In genomic region chr12:52126050-52126604, GRCh38 we compare ENCODE assay signal across 15 cellular contexts. TPM values are rescaled to one million over a fixed set of nuclear protein-coding genes. Genes with fewer than 3 reads are reported as not detected.
DNase-seq lines count a peak whose midpoint lies in the region; ATAC-seq, FAIRE-seq and TF ChIP-seq lines count a peak whose summit lies in the region.
"Had no signal": no experiment of that assay in that cellular context is flagged by ENCODE, and none has a peak within 500 bp of the region (broad histone marks: within the 10 kb centered on the region; RNA-seq: fewer than 3 reads in every experiment).

No MANE protein-coding gene starts in this region.

- no peaks in the 10 kb centered on the region for H4K20me1 ChIP-seq in H1 (replicated peaks in 1 of 2; ENCODE audit: control insufficient read depth in 1 of 2, insufficient read depth in 2 of 2, low read length in 2 of 2)

- WGBS in H1 (ENCODE audit: extremely low coverage in 1 of 2, insufficient coverage in 1 of 2, insufficient read length in 1 of 2, insufficient replicate concordance in 2 of 2, low coverage in 1 of 2, low lambda C conversion rate in 2 of 2, missing lambda C conversion rate in 1 of 2), 2 experiments = 73% methylated on average over 2 of the region's 2 CpGs; no CpG with 5 or more reads in 1 of the 2 experiments

- TF ChIP-seq CTCF in 22Rv1 (IDR thresholded peaks at IDR 0.05) (no peak), GM20000 (IDR thresholded peaks at IDR 0.05; ENCODE audit: extremely low read depth, missing control alignments) (no peak), H1 (IDR thresholded peaks at IDR 0.05; ENCODE audit: control extremely low read depth in 1 of 3, insufficient read depth in 1 of 3, low read depth in 1 of 3, low read length in 3 of 3) (no peak), D721Med (IDR thresholded peaks at IDR 0.05; ENCODE audit: insufficient read depth, missing control alignments) (no peak)

- H2BK120ac ChIP-seq in H1 (replicated peaks; ENCODE audit: low read depth, low read length) = peak overlapping the region; percentile 60

- H3K4ac ChIP-seq in H1 (replicated peaks; ENCODE audit: insufficient read length, low read depth, low read length) = peak overlapping the region; percentile 40

- H3K79me2 ChIP-seq in H1 (ENCODE audit: control insufficient read depth in 1 of 2, insufficient read depth in 2 of 2, low read length in 2 of 2) = no peaks in the 10 kb centered on the region

- peak overlapping the region; percentile 33 for H3K14ac ChIP-seq in H1 (ENCODE audit: insufficient read length)

- peak overlapping the region; percentile 96 for H2BK15ac ChIP-seq in H1 (ENCODE audit: low read length)

- no peaks in the 10 kb centered on the region for H3K9me3 ChIP-seq in H1 (ENCODE audit: insufficient read depth in 2 of 2, low read depth in 1 of 2, low read length in 1 of 2)
- H3K9me3 ChIP-seq in mucosa of rectum (ENCODE audit: control insufficient read depth in 2 of 2, low read length in 2 of 2) = no peaks in the 10 kb centered on the region

- peak overlapping the region; percentile 99 for H4K91ac ChIP-seq in H1 (replicated peaks; ENCODE audit: insufficient read length, low read length)

- H3K23me2 ChIP-seq in H1 (ENCODE audit: low read depth, low read length) = 0 out of 2 replicates have a peak, but pooled peaks cover 2% of the 10 kb centered on the region

- H3K79me1 ChIP-seq in H1 (ENCODE audit: low read depth, low read length) = no peaks in the 10 kb centered on the region

- peak overlapping the region; percentile 49 to 60 for H3K4me2 ChIP-seq in H1 (ENCODE audit: insufficient read depth in 1 of 2, low read depth in 2 of 2, low read length in 2 of 2)

- no peaks in the 10 kb centered on the region for H3K36me3 ChIP-seq in H1 (ENCODE audit: control insufficient read depth in 2 of 4, insufficient read depth in 4 of 4, low read length in 3 of 4)
- H3K36me3 ChIP-seq in mucosa of rectum (ENCODE audit: control insufficient read depth in 2 of 2, insufficient read depth in 2 of 2, low read length in 2 of 2) = no peaks in the 10 kb centered on the region

- H2BK20ac ChIP-seq in H1 (ENCODE audit: low read length) = peak overlapping the region; percentile 97

- H3K4me1 ChIP-seq in H1 (replicated peaks in 1 of 4; ENCODE audit: control insufficient read depth in 3 of 4, insufficient read depth in 4 of 4, low read length in 3 of 4) = peaks cover 23 to 50% (median 34%) of the 10 kb centered on the region in 4 experiments
- H3K4me1 ChIP-seq in mucosa of rectum (ENCODE audit: control insufficient read depth in 2 of 2, insufficient read depth in 2 of 2, low read length in 2 of 2) = peaks cover 0 to 5% of the 10 kb centered on the region in 2 donors

- CTCF ChIA-PET in H1 (lab: Charles Lee; ENCODE audit: partially characterized antibody) = interaction anchor here (0.6 to 12.6 kb wide), 17 partner anchors 8 to 754 kb away, joined by 3 to 338 read pairs (median 3); partner anchors contain the start of gene SMIM41

- peak overlapping the region; percentile 60 for H3K56ac ChIP-seq in H1 (replicated peaks; ENCODE audit: insufficient read length, low read depth, low read length)

- TF ChIP-seq EP300 in H1 (IDR thresholded peaks at IDR 0.05; ENCODE audit: borderline replicate concordance in 1 of 2, low read depth in 2 of 2, low read length in 2 of 2) = no peak

- no peak overlapping the region for H4K8ac ChIP-seq in H1 (ENCODE audit: extremely low read depth, insufficient read depth, low read length)

- H3K27ac ChIP-seq in 22Rv1 = peak overlapping the region; percentile 100
- H3K27ac ChIP-seq in H1 (ENCODE audit: low read depth, low read length) = peak overlapping the region; percentile 71
- H3K27ac ChIP-seq in mucosa of rectum (ENCODE audit: low read depth in 2 of 2, low read length in 2 of 2) = peak overlapping the region; percentile 9 to 38

- peak overlapping the region; percentile 89 for H2BK5ac ChIP-seq in H1 (ENCODE audit: low read depth, low read length)

- no peaks in the 10 kb centered on the region for H3K27me3 ChIP-seq in H1 (replicated peaks in 1 of 4; ENCODE audit: control insufficient read depth in 3 of 4, extremely low read depth in 1 of 4, insufficient read depth in 3 of 4, low read length in 3 of 4)
- H3K27me3 ChIP-seq in mucosa of rectum (ENCODE audit: control insufficient read depth in 2 of 2, insufficient read depth in 2 of 2, low read length in 2 of 2) = no peaks in the 10 kb centered on the region

- ATAC-seq in HG02884 (IDR thresholded peaks at IDR 0.05; ENCODE audit: unreplicated experiment) = no peak
- ATAC-seq in GM18519 (IDR thresholded peaks at IDR 0.05; ENCODE audit: low FRiP score, unreplicated experiment) = no peak

- DNase-seq in GM20000 (ENCODE audit: low spot score) (peak; percentile 2), H1 (ENCODE audit: low read depth in 1 of 2, low spot score in 2 of 2) (no peak), D721Med (ENCODE audit: insufficient read length, low spot score) (no peak), occipital lobe (lab: John Stamatoyannopoulos, UW) (no peak)
- DNase-seq: activated CD8-positive, alpha-beta memory T cell treated with anti-CD3 and anti-CD28 coated beads, Interleukin-2, amount 50 U/mL, for 48 hours; anterior cingulate cortex; EL; small intestine had no signal

- H3K4me3 ChIP-seq in H1 (ENCODE audit: extremely low read depth in 1 of 4, insufficient read depth in 2 of 4, low read depth in 3 of 4, low read length in 4 of 4) (peak overlapping the region in 1 of 4 experiments; percentile 17; a peak in 1 of 8 replicates), mucosa of rectum (ENCODE audit: low read length in 2 of 2) (no peak overlapping the region)

- no peak overlapping the region for H2AFZ ChIP-seq in H1 (ENCODE audit: low read length)

- H2AK5ac ChIP-seq in H1 (ENCODE audit: low read depth, low read length) = peak overlapping the region; percentile 86

- peak overlapping the region; percentile 94 for H2BK12ac ChIP-seq in H1 (ENCODE audit: low read depth, low read length)

- H3K23ac ChIP-seq in H1 (ENCODE audit: insufficient read length) = no peak overlapping the region

- peak overlapping the region; percentile 95 for H3K18ac ChIP-seq in H1 (ENCODE audit: extremely low read depth, low read length)

- no peak for FAIRE-seq in H1 (lab: Jason Lieb, UNC)
- no peak for FAIRE-seq in D721Med (lab: Jason Lieb, UNC)
- FAIRE-seq: endometrium, small intestine had no signal

- no peak for TF ChIP-seq RAD21 in H1 (IDR thresholded peaks at IDR 0.05 in 1 of 2, conservative IDR thresholded peaks at IDR 0.05 in 1 of 2; ENCODE audit: low read depth in 2 of 2, low read length in 2 of 2)

- no peak for TF ChIP-seq POLR2A in H1 (IDR thresholded peaks at IDR 0.05; ENCODE audit: control extremely low read depth in 1 of 2, low read depth in 2 of 2, low read length in 2 of 2)

- H3K9ac ChIP-seq in H1 (replicated peaks in 1 of 4; ENCODE audit: extremely low read depth in 1 of 4, low read depth in 3 of 4, low read length in 3 of 4) (no peak overlapping the region; a peak in 2 of 7 replicates), mucosa of rectum (ENCODE audit: low read depth in 1 of 2, low read length in 2 of 2) (no peak overlapping the region)

- POLR2A ChIA-PET in H1 (lab: Charles Lee; ENCODE audit: partially characterized antibody) = interaction anchor here (1.0 to 3.0 kb wide), 13 partner anchors 9 to 116 kb away, joined by 3 to 10 read pairs (median 4); partner anchors contain the start of genes ATG101, NR4A1 and SMIM41

- H4K5ac ChIP-seq in H1 (ENCODE audit: insufficient read length, low read depth, low read length) = peak overlapping the region; percentile 85

TF ChIP-seq in H1, 55 proteins besides CTCF, POLR2A, EP300 and RAD21:
- TF ChIP-seq FOSL1 (IDR thresholded peaks at IDR 0.05; ENCODE audit: insufficient read depth, low read depth, low read length) = no peak
- no peak for TF ChIP-seq SP2 (IDR thresholded peaks at IDR 0.05; ENCODE audit: low read length)
- no peak for TF ChIP-seq SUZ12 (IDR thresholded peaks at IDR 0.05; ENCODE audit: low read length)
- TF ChIP-seq CTBP2 (IDR thresholded peaks at IDR 0.05; ENCODE audit: borderline replicate concordance, insufficient read depth, insufficient read length, low read length) = no peak

RNA-seq across cellular contexts. Expression of gene SMIM41, which starts 46.6 kb away (rescaled TPM):
- total RNA-seq in H1 (2021; fragmentation: NEBNext Ultra II Directional; extraction: Animal tissue kit (Norgen Biotek cat#: 25700)) = 0.28 and 0.31 TPM in 2 replicates
- 0.91 and 0.98 TPM in 2 replicates for polyA plus RNA-seq in H1 (2011; rRNA removed)
- 0.66 TPM for polyA plus RNA-seq in H1 (2011; cell fraction: cytosol; rRNA removed)
- polyA plus RNA-seq in H1 (2011; cell fraction: nucleus; rRNA removed) = 0.74 TPM
- 0.20 to 0.56 TPM (median 0.46 TPM) in 3 of 4 replicates, not detected in the other for polyA plus RNA-seq in H1 (2012, experiment 1 of 2)
- polyA plus RNA-seq in H1 (2012, experiment 2 of 2) = 0.42 TPM
- 0.08 TPM for polyA plus RNA-seq in H1 (2013, experiment 1 of 2)
- polyA plus RNA-seq in H1 (2013, experiment 2 of 2) = 0.07 TPM
- 0.54 TPM in 1 of 2 replicates, not detected in the other for polyA minus RNA-seq in H1 (2011; rRNA and poly(A)+ RNA removed)
- polyA minus RNA-seq in H1 (2011; cell fraction: cytosol; rRNA and poly(A)+ RNA removed) = not detected
- polyA minus RNA-seq in H1 (2011; cell fraction: nucleus; rRNA and poly(A)+ RNA removed) = 0.70 TPM
- not detected for total RNA-seq in occipital lobe
- total RNA-seq: B cell, myocyte had no signal

RNA-seq across cellular contexts. Expression of gene ATG101, which starts 56.3 kb away (rescaled TPM):
- total RNA-seq in H1 (2021; fragmentation: NEBNext Ultra II Directional; extraction: Animal tissue kit (Norgen Biotek cat#: 25700)) = 48.9 and 49.8 TPM in 2 replicates
- polyA plus RNA-seq in H1 (2011; rRNA removed) = 55.9 and 64.9 TPM in 2 replicates
- polyA plus RNA-seq in H1 (2011; cell fraction: cytosol; rRNA removed) = 105 TPM
- 55.5 TPM for polyA plus RNA-seq in H1 (2011; cell fraction: nucleus; rRNA removed)
- polyA plus RNA-seq in H1 (2012, experiment 1 of 2) = 46.4 to 65.2 TPM (median 63.9 TPM) in 4 replicates
- polyA plus RNA-seq in H1 (2012, experiment 2 of 2) = 60.3 TPM
- polyA plus RNA-seq in H1 (2013, experiment 1 of 2) = 25.2 TPM
- polyA plus RNA-seq in H1 (2013, experiment 2 of 2) = 27.1 TPM
- polyA minus RNA-seq in H1 (2011; rRNA and poly(A)+ RNA removed) = 44.4 and 61.4 TPM in 2 replicates
- 20.8 TPM for polyA minus RNA-seq in H1 (2011; cell fraction: cytosol; rRNA and poly(A)+ RNA removed)
- 15.7 TPM for polyA minus RNA-seq in H1 (2011; cell fraction: nucleus; rRNA and poly(A)+ RNA removed)
- 19.5 TPM for total RNA-seq in occipital lobe

Comparison
In these comparisons a context has a peak if more than half of its experiments do, and no peak if none do; other contexts are left out.
1. H3K27ac ChIP-seq: peak in every context shown above with its lines; median percentile 100 in 22Rv1; 71 in H1; 24 in mucosa of rectum.